Comparison of ENCODE assay signal across 10 cellular contexts in genomic region chr15:48646364-48646763, GRCh38. TPM values are rescaled to one million over a fixed set of nuclear protein-coding genes. Genes with fewer than 3 reads are reported as not detected.
DNase-seq lines count a peak whose midpoint lies in the region; ATAC-seq and TF ChIP-seq lines count a peak whose summit lies in the region.
"Had no signal": no experiment of that assay in that cellular context is flagged by ENCODE, and none has a peak within 500 bp of the region (broad histone marks: within the 10 kb centered on the region; RNA-seq: fewer than 3 reads in every experiment).

No MANE protein-coding gene starts in this region.

- H3K4me3 ChIP-seq in breast epithelium = peak overlapping the region; percentile 74 to 95 (median 94)
- H3K4me3 ChIP-seq in mesendoderm (ENCODE audit: low read length) = peak overlapping the region; percentile 48
- H3K4me3 ChIP-seq in tibial nerve = peak overlapping the region; percentile 52 to 96 (median 84)

- H3K27ac Mint-ChIP-seq in activated CD8-positive, alpha-beta memory T cell treated with anti-CD3 and anti-CD28 coated beads, Interleukin-2, amount 10 ng/mL, durations not matched to agents 7 days and 5 days = no peak overlapping the region

- no peak for TF ChIP-seq EP300 in tibial nerve (IDR thresholded peaks at IDR 0.05)

- H3K79me1 ChIP-seq in mesendoderm (ENCODE audit: low read length) = no peaks in the 10 kb centered on the region

- peaks cover 56% of the 10 kb centered on the region for H3K27me3 Mint-ChIP-seq in activated CD8-positive, alpha-beta memory T cell treated with anti-CD3 and anti-CD28 coated beads, Interleukin-2, amount 10 ng/mL, durations not matched to agents 7 days and 5 days
- peaks cover 31% of the 10 kb centered on the region for H3K27me3 Mint-ChIP-seq in activated T-cell treated with anti-CD3 and anti-CD28 coated beads, Interleukin-2, amount 50 U/mL, for 4 hours (ENCODE audit: low read depth)

- no peak overlapping the region for H4K5ac ChIP-seq in mesendoderm (ENCODE audit: low read length)

- peak overlapping the region; percentile 69 for H3K9ac ChIP-seq in mesendoderm (ENCODE audit: low read length)

- no peaks in the 10 kb centered on the region for H3K9me3 Mint-ChIP-seq in activated CD8-positive, alpha-beta memory T cell treated with anti-CD3 and anti-CD28 coated beads, Interleukin-2, amount 10 ng/mL, durations not matched to agents 7 days and 5 days (ENCODE audit: low read depth)
- H3K9me3 Mint-ChIP-seq in activated T-cell treated with anti-CD3 and anti-CD28 coated beads, Interleukin-2, amount 50 U/mL, for 4 hours = no peaks in the 10 kb centered on the region

- H2BK120ac ChIP-seq in mesendoderm (ENCODE audit: low read depth, low read length) = no peak overlapping the region

- H2AK5ac ChIP-seq in mesendoderm (ENCODE audit: low read length) = no peak overlapping the region

- H3K18ac ChIP-seq in mesendoderm (ENCODE audit: low read length) = no peak overlapping the region

- H3K56ac ChIP-seq in mesendoderm (ENCODE audit: low read length) = peak overlapping the region; percentile 66

- no peak overlapping the region for H2BK5ac ChIP-seq in mesendoderm (ENCODE audit: low read length)

- H3K4me1 ChIP-seq in breast epithelium (no peaks in the 10 kb centered on the region), mesendoderm (ENCODE audit: control insufficient read depth, low read depth, low read length) (peaks cover 4% of the 10 kb centered on the region), tibial nerve (peaks cover 0 to 40% (median 7%) of the 10 kb centered on the region in 4 donors)

- peaks cover 4% of the 10 kb centered on the region for H3K4me1 Mint-ChIP-seq in activated CD8-positive, alpha-beta memory T cell treated with anti-CD3 and anti-CD28 coated beads, Interleukin-2, amount 10 ng/mL, durations not matched to agents 7 days and 5 days
- H3K4me1 Mint-ChIP-seq in activated T-cell treated with anti-CD3 and anti-CD28 coated beads, Interleukin-2, amount 50 U/mL, for 4 hours (ENCODE audit: low read depth) = peaks cover 6% of the 10 kb centered on the region

- H3K36me3 ChIP-seq in breast epithelium = no peaks in the 10 kb centered on the region
- H3K36me3 ChIP-seq in mesendoderm (ENCODE audit: control insufficient read depth, insufficient read depth, low read length) = no peaks in the 10 kb centered on the region
- H3K36me3 ChIP-seq in tibial nerve = no peaks in the 10 kb centered on the region
- H3K36me3 ChIP-seq: neutrophil had no signal

- CTCF ChIA-PET in activated CD8-positive, alpha-beta memory T cell treated with anti-CD3 and anti-CD28 coated beads, Interleukin-2, amount 10 ng/mL, durations not matched to agents 7 days and 5 days (lab: Charles Lee) = no interaction called here

- no peak for DNase-seq in activated CD8-positive, alpha-beta memory T cell treated with anti-CD3 and anti-CD28 coated beads, Interleukin-2, amount 10 ng/mL, durations not matched to agents 7 days and 5 days
- no peak for DNase-seq in activated CD8-positive, alpha-beta memory T cell treated with anti-CD3 and anti-CD28 coated beads for 24 hours
- DNase-seq in breast epithelium (ENCODE audit: low spot score in 2 of 2) = no peak
- no peak for DNase-seq in mesendoderm
- no peak for DNase-seq in tibial nerve (ENCODE audit: low spot score in 2 of 2)
- no peak for DNase-seq in KG1 (lab: John Stamatoyannopoulos, UW)
- DNase-seq in activated T-cell treated with anti-CD3 and anti-CD28 coated beads, Interleukin-2, amount 50 U/mL, for 4 hours = no peak
- DNase-seq: activated effector memory CD4-positive, alpha-beta T cell treated with Interleukin-2 at 50 U/mL for 16 hours had no signal

- TF ChIP-seq CTCF in breast epithelium (IDR thresholded peaks at IDR 0.05) (no peak), tibial nerve (IDR thresholded peaks at IDR 0.05) (no peak)

- intact Hi-C loops in breast epithelium (cut with DNase I; ENCODE audit: low total_unique reads) = no loop called here

- H3K4me2 ChIP-seq in mesendoderm (ENCODE audit: low read length) = peak overlapping the region; percentile 76

- peak overlapping the region; percentile 66 for H3K4me3 Mint-ChIP-seq in activated CD8-positive, alpha-beta memory T cell treated with anti-CD3 and anti-CD28 coated beads, Interleukin-2, amount 10 ng/mL, durations not matched to agents 7 days and 5 days
- no peak overlapping the region for H3K4me3 Mint-ChIP-seq in activated T-cell treated with anti-CD3 and anti-CD28 coated beads, Interleukin-2, amount 50 U/mL, for 4 hours

- ATAC-seq in activated CD8-positive, alpha-beta memory T cell treated with anti-CD3 and anti-CD28 coated beads, Interleukin-2, amount 10 ng/mL, durations not matched to agents 7 days and 5 days = no peak
- ATAC-seq in HG02798 (IDR thresholded peaks at IDR 0.05; ENCODE audit: poor library complexity, unreplicated experiment) = no peak
- ATAC-seq in activated T-cell treated with anti-CD3 and anti-CD28 coated beads, Interleukin-2, amount 50 U/mL, for 4 hours = no peak

- no peaks in the 10 kb centered on the region for H3K9me3 ChIP-seq in breast epithelium
- H3K9me3 ChIP-seq in tibial nerve = no peaks in the 10 kb centered on the region
- H3K9me3 ChIP-seq: neutrophil had no signal

- H2BK15ac ChIP-seq in mesendoderm (replicated peaks; ENCODE audit: low read depth) = no peak overlapping the region

- peak overlapping the region; percentile 68 to 93 for H3K27ac ChIP-seq in breast epithelium
- H3K27ac ChIP-seq in mesendoderm (ENCODE audit: low read depth, low read length) = peak overlapping the region; percentile 13
- peak overlapping the region; percentile 77 to 95 (median 86) for H3K27ac ChIP-seq in tibial nerve
- H3K27ac ChIP-seq: neutrophil had no signal

- no peaks in the 10 kb centered on the region for H3K79me2 ChIP-seq in mesendoderm (ENCODE audit: control insufficient read depth, insufficient read depth, low read length)

- H3K27me3 ChIP-seq in breast epithelium = peaks cover 0 to 7% of the 10 kb centered on the region in 2 donors
- peaks cover 11% of the 10 kb centered on the region for H3K27me3 ChIP-seq in mesendoderm (ENCODE audit: insufficient read depth, low read length, poor library complexity)
- H3K27me3 ChIP-seq in tibial nerve = no peaks in the 10 kb centered on the region

- WGBS in mesendoderm (ENCODE audit: extremely low coverage, insufficient coverage, low lambda C conversion rate) = no CpG with 5 or more reads among the region's 9 CpGs
- 45 to 62% methylated on average over 7 of the region's 9 CpGs for WGBS in tibial nerve, 2 donors

- no peak overlapping the region for H4K8ac ChIP-seq in mesendoderm (ENCODE audit: low read depth, low read length)

- H3K4ac ChIP-seq in mesendoderm (ENCODE audit: low read depth, low read length) = no peak overlapping the region

- TF ChIP-seq POLR2A in breast epithelium (IDR thresholded peaks at IDR 0.05) (no peak), tibial nerve (IDR thresholded peaks at IDR 0.05) (no peak)

- H3K36me3 Mint-ChIP-seq in activated CD8-positive, alpha-beta memory T cell treated with anti-CD3 and anti-CD28 coated beads, Interleukin-2, amount 10 ng/mL, durations not matched to agents 7 days and 5 days = no peaks in the 10 kb centered on the region
- H3K36me3 Mint-ChIP-seq in activated T-cell treated with anti-CD3 and anti-CD28 coated beads, Interleukin-2, amount 50 U/mL, for 4 hours (ENCODE audit: insufficient read depth) = no peaks in the 10 kb centered on the region

- H3K23ac ChIP-seq in mesendoderm (ENCODE audit: low read length) = no peak overlapping the region

RNA-seq across cellular contexts. Expression of gene FBN1, which starts 0.9 kb away (rescaled TPM):
- total RNA-seq in activated CD8-positive, alpha-beta memory T cell treated with anti-CD3 and anti-CD28 coated beads, Interleukin-2, amount 10 ng/mL, durations not matched to agents 7 days and 5 days = 1 to 10 TPM; 1.1 to 1.3 TPM
- total RNA-seq in breast epithelium = 100 to 1,000 TPM in 1 of 3 donors, 10 to 100 TPM in 2; 38.5 to 210 (median 83.2) TPM
- 1.1 TPM for polyA plus RNA-seq in mesendoderm (2013, experiment 1 of 2)
- polyA plus RNA-seq in mesendoderm (2013, experiment 2 of 2) = 0.98 TPM
- total RNA-seq in tibial nerve = 100 to 1,000 TPM; 144 to 293 (median 234) TPM
- under 1 TPM; 0.22 to 0.38 (median 0.24) TPM for total RNA-seq in activated T-cell treated with anti-CD3 and anti-CD28 coated beads, Interleukin-2, amount 50 U/mL, for 4 hours

Comparison
In these comparisons a context has a peak if more than half of its experiments do, and no peak if none do; other contexts are left out.
1. H3K27ac ChIP-seq: peak in every context shown above with its lines; median percentile 86 in tibial nerve; 80 in breast epithelium; 13 in mesendoderm.
2. RNA of gene FBN1, which starts 0.9 kb away (total RNA-seq): 144 to 293 TPM in tibial nerve and 38.5 to 210 TPM in breast epithelium; 1.1 to 1.3 TPM in activated CD8-positive, alpha-beta memory T cell treated with anti-CD3 and anti-CD28 coated beads, Interleukin-2, amount 10 ng/mL, durations not matched to agents 7 days and 5 days and 0.22 to 0.38 TPM in activated T-cell treated with anti-CD3 and anti-CD28 coated beads, Interleukin-2, amount 50 U/mL, for 4 hours; every median in the first group is over 10 times any median in the second.
3. Peak in every context shown above with its lines, with median percentiles within 50 percentile points of each other: H3K4me3 ChIP-seq.